6 cellular contexts compared by ENCODE assay signal in the genomic region with DNA sequence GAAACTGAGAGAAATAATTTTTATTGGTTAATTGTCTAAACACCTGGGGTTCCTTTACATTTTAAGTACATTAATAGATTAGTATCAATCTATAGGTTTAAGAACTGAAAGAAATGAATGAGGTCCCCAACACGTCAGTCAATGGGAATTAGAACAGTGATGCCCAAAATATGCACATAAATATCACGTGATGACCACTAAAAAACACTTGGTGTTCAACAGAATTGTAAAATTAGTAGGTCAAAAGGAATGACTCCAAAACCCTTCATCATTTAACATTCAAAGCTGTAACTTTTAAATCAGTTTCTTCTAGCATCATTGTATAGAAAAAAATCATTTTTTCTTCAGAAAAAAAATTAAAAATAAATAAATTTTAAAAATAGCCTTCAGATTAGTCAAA.
"Had no signal": no experiment of that assay in that cellular context is flagged by ENCODE, and none has a peak within 500 bp of the region (broad histone marks: within the 10 kb centered on the region; RNA-seq: fewer than 3 reads in every experiment).

No MANE protein-coding gene starts in this region.

- H3K4me1 Mint-ChIP-seq: IgD-negative memory B cell had no signal

- H3K27ac ChIP-seq: HL-60 had no signal

- DNase-seq: IMR-90, KBM-7, KG1 had no signal

- H3K4me3 Mint-ChIP-seq: IgD-negative memory B cell had no signal

- H3K27ac Mint-ChIP-seq: IgD-negative memory B cell had no signal

- FAIRE-seq: HTR-8/SVneo had no signal

- H3K36me3 Mint-ChIP-seq: IgD-negative memory B cell had no signal

- H3K27me3 Mint-ChIP-seq: IgD-negative memory B cell had no signal
